ENCODE assay signal across 10 cellular contexts in the genomic region with DNA sequence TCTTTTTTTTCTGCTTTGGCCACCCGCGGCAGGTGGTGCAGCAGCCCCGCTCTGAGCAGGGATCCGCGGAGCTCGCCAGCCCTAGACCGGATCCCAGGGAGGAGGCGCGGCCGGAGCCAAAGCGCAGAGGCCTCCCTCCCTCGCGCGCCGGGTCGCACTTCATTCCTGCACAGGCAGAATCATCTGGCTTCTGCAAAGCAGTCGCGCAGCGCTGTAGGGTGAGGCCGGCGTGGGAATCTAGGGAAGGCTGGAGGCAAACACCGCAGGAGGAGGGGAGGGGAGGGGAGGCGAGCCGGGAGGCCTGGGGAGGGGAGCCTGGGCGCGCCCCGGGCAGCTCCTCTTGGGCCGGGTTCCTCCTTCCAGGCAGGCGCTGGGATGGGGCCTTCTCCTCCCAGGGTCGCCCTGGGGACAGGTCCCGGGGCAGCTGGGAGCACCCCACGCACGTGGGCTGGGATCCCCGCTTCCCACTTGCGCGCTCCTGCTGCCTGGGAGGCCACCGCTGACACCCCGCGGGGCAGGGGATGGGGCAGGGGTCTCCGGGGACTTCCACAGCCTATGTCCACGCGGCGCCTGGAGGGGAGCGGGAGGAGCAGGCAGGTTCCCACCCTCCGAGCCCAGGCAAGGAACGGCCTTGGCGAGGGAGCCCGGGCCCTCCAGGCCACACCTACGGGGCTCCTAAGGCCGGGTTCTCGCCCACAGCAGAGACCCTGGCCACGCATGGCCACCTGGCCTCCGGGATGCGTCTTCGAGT. TPM values are rescaled to one million over a fixed set of nuclear protein-coding genes. Genes with fewer than 3 reads are reported as not detected.
DNase-seq lines count a peak whose midpoint lies in the region; ATAC-seq and TF ChIP-seq lines count a peak whose summit lies in the region.
"Had no signal": no experiment of that assay in that cellular context is flagged by ENCODE, and none has a peak within 500 bp of the region (broad histone marks: within the 10 kb centered on the region; RNA-seq: fewer than 3 reads in every experiment).

No MANE protein-coding gene starts in this region.

- H3K4me1 ChIP-seq in ovary (ENCODE audit: insufficient read depth): peaks cover 6% of the 10 kb centered on the region

- intact Hi-C loops in ovary (cut with DNase I): no loop called here

- TF ChIP-seq CTCF in brain microvascular endothelial cell (IDR thresholded peaks at IDR 0.05; ENCODE audit: low read depth, low read length, missing control alignments): no peak
- TF ChIP-seq CTCF in ovary (IDR thresholded peaks at IDR 0.05): no peak

- DNase-seq in AG08395 (ENCODE audit: low spot score) (peak; percentile 46), brain microvascular endothelial cell (no peak), ovary (peak; percentile 74 to 83 (median 77)), globus pallidus (ENCODE audit: low spot score) (no peak), NCI-H1436 (lab: John Stamatoyannopoulos, UW) (no peak)
- DNase-seq: SHP77 treated with DMSO at 0.1 percent for 48 hours had no signal

- 31 to 37% (median 33%) methylated on average over 23 to 55 of the region's 55 CpGs for WGBS in ovary, 3 donors

- no peaks in the 10 kb centered on the region for H3K9me3 ChIP-seq in ovary

- no peak for TF ChIP-seq EP300 in ovary (IDR thresholded peaks at IDR 0.05)

- in situ Hi-C loops in brain microvascular endothelial cell (cut with HindIII; ENCODE audit: low pct_ligation_motif_present, low sequenced_read_pairs): no loop called here

- H3K27ac ChIP-seq in brain microvascular endothelial cell: peak overlapping the region; percentile 65
- peak overlapping the region; percentile 43 to 71 for H3K27ac ChIP-seq in ovary

- ATAC-seq in GM21786 (IDR thresholded peaks at IDR 0.05; ENCODE audit: unreplicated experiment): no peak
- ATAC-seq in HG02642 (IDR thresholded peaks at IDR 0.05; ENCODE audit: poor library complexity, unreplicated experiment): no peak

- peak overlapping the region; percentile 49 for H3K4me3 ChIP-seq in brain microvascular endothelial cell (ENCODE audit: low read depth, low read length)
- H3K4me3 ChIP-seq in iPS-11a (ENCODE audit: low read depth, low read length): peak overlapping the region; percentile 13
- peak overlapping the region; percentile 29 for H3K4me3 ChIP-seq in ovary

- no peak for TF ChIP-seq POLR2A in ovary (IDR thresholded peaks at IDR 0.05)

- no peaks in the 10 kb centered on the region for H3K27me3 ChIP-seq in brain microvascular endothelial cell (replicated peaks)
- no peaks in the 10 kb centered on the region for H3K27me3 ChIP-seq in ovary
- H3K27me3 ChIP-seq: BLaER1 treated with 17β-estradiol and CSF1 and Interleukin-3, amounts not matched to agents 10 nM and 100 nM had no signal

- H3K36me3 ChIP-seq in brain microvascular endothelial cell (replicated peaks): no peaks in the 10 kb centered on the region
- H3K36me3 ChIP-seq in ovary: no peaks in the 10 kb centered on the region

RNA-seq across cellular contexts. Expression of a gene that starts 45.0 kb away (rescaled TPM):
- 10 to 100 TPM; 19.9 to 38.2 (median 24.2) TPM for total RNA-seq in ovary
- 10 to 100 TPM in 1 of 2 donors, 1 to 10 TPM in 1; 7.1 to 21.6 TPM for polyA plus RNA-seq in ovary

Comparison
In these comparisons a context has a peak if more than half of its experiments do, and no peak if none do; other contexts are left out.
1. DNase-seq: peak in AG08395 (single experiment) and ovary (5 of 5); none in brain microvascular endothelial cell (single experiment), globus pallidus (single experiment) and NCI-H1436 (single experiment).
2. Peak in every context shown above with its lines, with median percentiles within 50 percentile points of each other: H3K4me3 ChIP-seq.